Comparison of ENCODE assay signal across 19 cellular contexts in genomic region chr6:108364470-108364869, GRCh38.
"Had no signal": no experiment of that assay in that cellular context is flagged by ENCODE, and none has a peak within 500 bp of the region (broad histone marks: within the 10 kb centered on the region; RNA-seq: fewer than 3 reads in every experiment).

No MANE protein-coding gene starts in this region.

- H3K36me3 ChIP-seq: lower lobe of right lung, neutrophil, right atrium auricular region, spleen, vagina had no signal

- H3K27ac ChIP-seq: coronary artery, epithelial cell of prostate, lower lobe of right lung, neutrophil, right atrium auricular region, spleen, tibial nerve, vagina had no signal

- H3K4me1 ChIP-seq: lower lobe of right lung, right atrium auricular region, tibial nerve had no signal

- H3K4me3 ChIP-seq: coronary artery, lower lobe of right lung, right atrium auricular region, spleen, tibial nerve, vagina had no signal

- DNase-seq: activated CD4-positive, alpha-beta T cell treated with anti-CD3 and anti-CD28 coated beads, Interleukin-2, amount 10 ng/mL, durations not matched to agents 24 days and 14 days; activated naive CD4-positive, alpha-beta T cell treated with anti-CD3 and anti-CD28 coated beads for 36 hours; central memory CD4-positive, alpha-beta T cell; effector memory CD4-positive, alpha-beta T cell; lower lobe of right lung; midbrain; naive B cell; posterior cingulate gyrus; spleen; stimulated activated CD4-positive, alpha-beta T cell treated with anti-CD3 and anti-CD28 coated beads, Interleukin-1b, Interleukin-23, amount 100 ng/mL, for 48 hours; stimulated activated naive B cell treated with anti-CD40 and anti-IgM and Interleukin-4, amounts not matched to agents 10 μg/mL and 1 μg/mL and 100 μg/mL, for 72 hours; T1000 had no signal

- H3K9me3 ChIP-seq: lower lobe of right lung, neutrophil, right atrium auricular region, spleen, tibial nerve, vagina had no signal

- H3K27me3 ChIP-seq: neutrophil, right atrium auricular region, spleen, tibial nerve, vagina had no signal

- ATAC-seq: WTC11 had no signal
